23 cellular contexts compared by ENCODE assay signal in genomic region chr11:35804446-35805040, GRCh38.
"Had no signal": no experiment of that assay in that cellular context is flagged by ENCODE, and none has a peak within 500 bp of the region (broad histone marks: within the 10 kb centered on the region; RNA-seq: fewer than 3 reads in every experiment).

No MANE protein-coding gene starts in this region.

- H2AFZ ChIP-seq: parathyroid adenoma had no signal

- H3K79me2 ChIP-seq: parathyroid adenoma had no signal

- ATAC-seq: activated CD8-positive, alpha-beta T cell treated with anti-CD3 and anti-CD28 coated beads, Interleukin-2, amount 10 ng/mL, durations not matched to agents 7 days and 5 days; activated T-cell treated with anti-CD3 and anti-CD28 coated beads, Interleukin-2, amount 50 U/mL, for 4 hours; foreskin keratinocyte; left cardiac atrium; sciatic nerve; SK-N-SH treated with all-trans-retinoic acid at 6 μM for 48 hours; stimulated activated effector memory CD8-positive, alpha-beta T cell treated with anti-CD3 and anti-CD28 coated beads, Interleukin-12 subunit alpha, Interleukin-12 subunit beta, amount 100 ng/mL, for 72 hours; upper lobe of right lung had no signal

- H3K27me3 Mint-ChIP-seq: activated naive CD8-positive, alpha-beta T cell treated with anti-CD3 and anti-CD28 coated beads for 36 hours; memory B cell had no signal

- H3K27ac ChIP-seq: foreskin keratinocyte, parathyroid adenoma, stomach, thoracic aorta, upper lobe of right lung had no signal

- H3K4me3 Mint-ChIP-seq: activated CD8-positive, alpha-beta T cell treated with anti-CD3 and anti-CD28 coated beads, Interleukin-2, amount 10 ng/mL, durations not matched to agents 7 days and 5 days; activated naive CD8-positive, alpha-beta T cell treated with anti-CD3 and anti-CD28 coated beads for 36 hours; activated T-cell treated with anti-CD3 and anti-CD28 coated beads, Interleukin-2, amount 50 U/mL, for 4 hours; memory B cell; nephron progenitor cell; stimulated activated effector memory CD8-positive, alpha-beta T cell treated with anti-CD3 and anti-CD28 coated beads, Interleukin-12 subunit alpha, Interleukin-12 subunit beta, amount 100 ng/mL, for 72 hours had no signal

- H3K9ac ChIP-seq: parathyroid adenoma had no signal

- H3K4me1 ChIP-seq: parathyroid adenoma had no signal

- H3K9me3 Mint-ChIP-seq: activated T-cell treated with anti-CD3 and anti-CD28 coated beads, Interleukin-2, amount 50 U/mL, for 4 hours; activated T-helper 2 cell treated with anti-CD3 and anti-CD28 coated beads, Interferon-gamma antibody, Interleukin-2, Interleukin-4, amounts not matched to agents 10 μg/mL and 5 μg/mL and 100 μg/mL, durations not matched to agents 14 hours and 24 hours and 36 hours had no signal

- H3K4me3 ChIP-seq: stomach, thoracic aorta, upper lobe of right lung had no signal

- DNase-seq: activated CD4-positive, alpha-beta T cell treated with anti-CD3 and anti-CD28 coated beads for 1 hour; activated CD4-positive, alpha-beta T cell treated with anti-CD3 and anti-CD28 coated beads, Interleukin-2, amount 50 U/mL, for 1 hour; activated CD8-positive, alpha-beta T cell treated with anti-CD3 and anti-CD28 coated beads, Interleukin-2, amount 10 ng/mL, durations not matched to agents 7 days and 5 days; activated naive CD4-positive, alpha-beta T cell; activated naive CD8-positive, alpha-beta T cell treated with anti-CD3 and anti-CD28 coated beads for 36 hours; activated T-cell treated with anti-CD3 and anti-CD28 coated beads, Interleukin-2, amount 50 U/mL, for 4 hours; cerebellar nuclear complex; cortex of kidney; foreskin keratinocyte; glutamatergic neuron; left cardiac atrium; nephron progenitor cell; small intestine; stimulated activated CD4-positive, alpha-beta T cell treated with anti-CD3 and anti-CD28 coated beads, Interleukin-2, amount 100 ng/mL, for 24 hours; stomach; upper lobe of right lung had no signal

- H3K27ac Mint-ChIP-seq: activated CD8-positive, alpha-beta T cell treated with anti-CD3 and anti-CD28 coated beads, Interleukin-2, amount 10 ng/mL, durations not matched to agents 7 days and 5 days; activated naive CD8-positive, alpha-beta T cell treated with anti-CD3 and anti-CD28 coated beads for 36 hours; activated T-helper 2 cell treated with anti-CD3 and anti-CD28 coated beads, Interferon-gamma antibody, Interleukin-2, Interleukin-4, amounts not matched to agents 10 μg/mL and 5 μg/mL and 100 μg/mL, durations not matched to agents 14 hours and 24 hours and 36 hours; memory B cell; nephron progenitor cell; stimulated activated effector memory CD8-positive, alpha-beta T cell treated with anti-CD3 and anti-CD28 coated beads, Interleukin-12 subunit alpha, Interleukin-12 subunit beta, amount 100 ng/mL, for 72 hours had no signal

- H3K4me1 Mint-ChIP-seq: stimulated activated effector memory CD8-positive, alpha-beta T cell treated with anti-CD3 and anti-CD28 coated beads, Interleukin-12 subunit alpha, Interleukin-12 subunit beta, amount 100 ng/mL, for 72 hours had no signal

- H3K27me3 ChIP-seq: foreskin keratinocyte, stomach, upper lobe of right lung had no signal

- H3K9me3 ChIP-seq: stomach, thoracic aorta, upper lobe of right lung had no signal
